Comparison of ENCODE assay signal across 31 cellular contexts in genomic region chr2:42588158-42588557, GRCh38.
"Had no signal": no experiment of that assay in that cellular context is flagged by ENCODE, and none has a peak within 500 bp of the region (broad histone marks: within the 10 kb centered on the region; RNA-seq: fewer than 3 reads in every experiment).

No MANE protein-coding gene starts in this region.

- H3K4me1 ChIP-seq: body of pancreas, breast epithelium had no signal

- H3K36me3 ChIP-seq: breast epithelium had no signal

- H3K27ac ChIP-seq: body of pancreas, brain microvascular endothelial cell, breast epithelium, VCaP had no signal

- DNase-seq: activated B cell treated with CpG ODN at 0.5 μM for 24 hours; activated CD4-positive, alpha-beta memory T cell treated with anti-CD3 and anti-CD28 coated beads for 36 hours; activated CD4-positive, alpha-beta T cell treated with anti-CD3 and anti-CD28 coated beads for 4 hours; activated CD4-positive, alpha-beta T cell treated with anti-CD3 and anti-CD28 coated beads, Interleukin-2, amount 10 ng/mL, durations not matched to agents 24 days and 14 days; activated CD4-positive, alpha-beta T cell treated with anti-CD3 and anti-CD28 coated beads, Interleukin-2, amount 50 U/mL, for 1 hour; activated CD4-positive, alpha-beta T cell treated with anti-CD3 and anti-CD28 coated beads, Interleukin-2, amount 50 U/mL, for 4 hours; activated CD4-positive, CD25-positive, alpha-beta regulatory T cell treated with anti-CD3 and anti-CD28 coated beads, Interleukin-2, amount 50 U/mL, for 72 hours; activated CD8-positive, alpha-beta memory T cell treated with anti-CD3 and anti-CD28 coated beads, Interleukin-2, amount 50 U/mL, for 4 hours; activated CD8-positive, alpha-beta T cell treated with anti-CD3 and anti-CD28 coated beads for 36 hours; activated effector memory CD4-positive, alpha-beta T cell treated with anti-CD3 and anti-CD28 coated beads, Interleukin-2, amount 50 U/mL, for 16 hours; activated gamma-delta T cell treated with Interleukin-2 at 50 U/mL for 16 hours; activated naive CD4-positive, alpha-beta T cell; activated naive CD4-positive, alpha-beta T cell treated with anti-CD3 and anti-CD28 coated beads for 36 hours; activated naive CD4-positive, alpha-beta T cell treated with anti-CD3 and anti-CD28 coated beads, Interleukin-2, amount 50 U/mL, for 16 hours; activated naive CD8-positive, alpha-beta T cell treated with anti-CD3 and anti-CD28 coated beads for 36 hours; activated T-cell treated with anti-CD3 and anti-CD28 coated beads for 4 hours; activated T-cell treated with anti-CD3 and anti-CD28 coated beads, Interleukin-2, amount 50 U/mL, for 1 hour; activated T-cell treated with anti-CD3 and anti-CD28 coated beads, Interleukin-2, amount 50 U/mL, for 4 hours; activated T-cell treated with anti-CD3 and anti-CD28 coated beads, Interleukin-2, amount 50 U/mL, for 72 hours; amniotic stem cell; aorta; body of pancreas; brain microvascular endothelial cell; central memory CD4-positive, alpha-beta T cell; T-helper 2 cell; T-helper 9 cell had no signal

- H3K27me3 ChIP-seq: adrenal gland, body of pancreas, brain microvascular endothelial cell, breast epithelium had no signal

- ATAC-seq: activated CD8-positive, alpha-beta T cell treated with anti-CD3 and anti-CD28 coated beads for 36 hours; activated naive CD4-positive, alpha-beta T cell treated with anti-CD3 and anti-CD28 coated beads, Interleukin-2, amount 50 U/mL, for 72 hours; activated T-cell treated with anti-CD3 and anti-CD28 coated beads, Interleukin-2, amount 50 U/mL, for 4 hours; activated T-cell treated with anti-CD3 and anti-CD28 coated beads, Interleukin-2, amount 50 U/mL, for 72 hours; activated T-helper 17 cell treated with anti-CD3 and anti-CD28 coated beads, Interleukin-2, amount 50 U/mL, for 72 hours; body of pancreas had no signal

- H3K4me3 ChIP-seq: adrenal gland, body of pancreas, breast epithelium had no signal

- H3K9me3 ChIP-seq: adrenal gland, body of pancreas, breast epithelium had no signal
